In the genomic region with DNA sequence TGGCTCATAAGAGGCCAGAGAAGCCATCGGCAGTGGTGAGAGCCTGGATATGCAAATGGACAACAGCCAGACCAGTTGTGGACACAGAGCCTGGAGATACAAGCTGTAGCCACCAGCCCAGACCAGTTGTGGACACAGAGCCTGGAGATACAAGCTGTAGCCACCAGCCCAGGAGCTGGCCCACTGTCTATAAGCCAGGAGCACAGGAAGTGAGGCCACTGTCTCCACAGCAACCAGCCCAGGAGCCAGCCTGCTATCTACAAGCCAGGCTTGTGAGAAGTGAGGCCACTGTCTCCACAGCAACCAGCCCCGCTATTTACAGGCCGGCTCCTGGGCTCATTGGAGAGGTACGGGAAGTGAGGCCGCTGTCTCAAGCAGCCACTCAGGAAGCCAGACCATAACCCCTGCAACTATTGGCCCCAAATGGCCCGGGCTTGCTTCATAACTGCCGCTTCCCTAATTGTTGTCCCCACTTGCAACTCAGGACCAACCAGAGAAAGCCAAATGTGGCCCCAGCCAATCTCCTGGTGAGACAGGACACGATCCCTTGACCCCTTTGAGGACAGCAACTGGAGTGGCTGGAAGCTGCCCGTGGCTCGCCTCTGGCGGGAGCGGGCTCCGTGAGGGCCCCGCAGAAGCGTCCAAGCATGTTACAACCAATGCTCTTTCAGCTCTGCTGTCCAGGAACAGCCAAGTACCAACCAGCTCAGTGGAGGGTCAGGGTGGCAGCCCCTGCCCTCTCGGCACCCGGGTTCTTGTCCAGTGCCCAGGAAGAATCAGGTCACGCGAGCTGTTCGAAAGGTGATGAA, we compare ENCODE assay signal across 9 cellular contexts. TPM values are rescaled to one million over a fixed set of nuclear protein-coding genes. Genes with fewer than 3 reads are reported as not detected.
DNase-seq lines count a peak whose midpoint lies in the region; ATAC-seq and TF ChIP-seq lines count a peak whose summit lies in the region.
"Had no signal": no experiment of that assay in that cellular context is flagged by ENCODE, and none has a peak within 500 bp of the region (broad histone marks: within the 10 kb centered on the region; RNA-seq: fewer than 3 reads in every experiment).

No MANE protein-coding gene starts in this region.

- no peaks in the 10 kb centered on the region for H3K27me3 ChIP-seq in lower lobe of right lung (ENCODE audit: low read depth)

- H3K36me3 Mint-ChIP-seq in activated naive CD8-positive, alpha-beta T cell treated with anti-CD3 and anti-CD28 coated beads for 36 hours: no peaks in the 10 kb centered on the region
- H3K36me3 Mint-ChIP-seq: activated naive CD4-positive, alpha-beta T cell treated with anti-CD3 and anti-CD28 coated beads, Interleukin-2, amount 50 U/mL, for 72 hours had no signal

- H3K4me1 ChIP-seq in lower lobe of right lung: peaks cover 15% of the 10 kb centered on the region

- intact Hi-C loops in lower lobe of right lung (cut with DNase I): no loop called here

- H3K36me3 ChIP-seq in lower lobe of right lung: no peaks in the 10 kb centered on the region

- no peak overlapping the region for H3K4me3 ChIP-seq in lower lobe of right lung

- no peak for TF ChIP-seq CTCF in lower lobe of right lung (IDR thresholded peaks at IDR 0.05)

- no peaks in the 10 kb centered on the region for H3K9me3 ChIP-seq in lower lobe of right lung

- DNase-seq in NCI-H1092 (lab: John Stamatoyannopoulos, UW) (peak; percentile 95), lower lobe of right lung (peak; percentile 93), activated gamma-delta T cell treated with Interleukin-2 at 50 U/mL for 16 hours (no peak)
- DNase-seq in activated naive CD8-positive, alpha-beta T cell treated with anti-CD3 and anti-CD28 coated beads for 36 hours: peak; percentile 11
- no peak for DNase-seq in stimulated activated CD4-positive, alpha-beta T cell treated with anti-CD3 and anti-CD28 coated beads, Interleukin-2, amount 100 ng/mL, for 48 hours

- H3K27ac ChIP-seq in lower lobe of right lung: peak overlapping the region; percentile 72

- peaks cover 26% of the 10 kb centered on the region for H3K27me3 Mint-ChIP-seq in activated naive CD8-positive, alpha-beta T cell treated with anti-CD3 and anti-CD28 coated beads for 36 hours

- H3K27ac Mint-ChIP-seq in activated naive CD8-positive, alpha-beta T cell treated with anti-CD3 and anti-CD28 coated beads for 36 hours: no peak overlapping the region
- H3K27ac Mint-ChIP-seq: activated naive CD4-positive, alpha-beta T cell treated with anti-CD3 and anti-CD28 coated beads, Interleukin-2, amount 50 U/mL, for 72 hours had no signal

- no peaks in the 10 kb centered on the region for H3K4me1 Mint-ChIP-seq in activated naive CD8-positive, alpha-beta T cell treated with anti-CD3 and anti-CD28 coated beads for 36 hours

- H3K9me3 Mint-ChIP-seq in activated naive CD8-positive, alpha-beta T cell treated with anti-CD3 and anti-CD28 coated beads for 36 hours: no peaks in the 10 kb centered on the region
- H3K9me3 Mint-ChIP-seq: activated naive CD4-positive, alpha-beta T cell treated with anti-CD3 and anti-CD28 coated beads, Interleukin-2, amount 50 U/mL, for 72 hours had no signal

- no peak overlapping the region for H3K4me3 Mint-ChIP-seq in activated naive CD8-positive, alpha-beta T cell treated with anti-CD3 and anti-CD28 coated beads for 36 hours

- ATAC-seq in GM19043 (IDR thresholded peaks at IDR 0.05; ENCODE audit: low read depth, unreplicated experiment) (peak; percentile 75), lower lobe of right lung (peak; percentile 91 to 92), GM18861 (IDR thresholded peaks at IDR 0.05; ENCODE audit: unreplicated experiment) (no peak), HG03457 (IDR thresholded peaks at IDR 0.05; ENCODE audit: unreplicated experiment) (no peak)

RNA-seq across cellular contexts. Expression of a gene that starts 44.1 kb away (rescaled TPM):
- not detected for total RNA-seq in activated naive CD8-positive, alpha-beta T cell treated with anti-CD3 and anti-CD28 coated beads for 36 hours
- not detected for total RNA-seq in lower lobe of right lung
- total RNA-seq: activated naive CD4-positive, alpha-beta T cell treated with anti-CD3 and anti-CD28 coated beads, Interleukin-2, amount 50 U/mL, for 72 hours had no signal

RNA-seq across cellular contexts. Expression of a gene that starts 54.0 kb away (rescaled TPM):
- 10 to 100 TPM; 69.8 to 74.6 TPM for total RNA-seq in activated naive CD8-positive, alpha-beta T cell treated with anti-CD3 and anti-CD28 coated beads for 36 hours
- 67.2 TPM for total RNA-seq in lower lobe of right lung

Comparison
In these comparisons a context has a peak if more than half of its experiments do, and no peak if none do; other contexts are left out.
1. ATAC-seq: peak in GM19043 (single experiment) and lower lobe of right lung (2 of 2); none in GM18861 (single experiment) and HG03457 (single experiment).
2. DNase-seq: peak in NCI-H1092 (single experiment), activated naive CD8-positive, alpha-beta T cell treated with anti-CD3 and anti-CD28 coated beads for 36 hours (single experiment) and lower lobe of right lung (single experiment); none in activated gamma-delta T cell treated with Interleukin-2 at 50 U/mL for 16 hours (single experiment) and stimulated activated CD4-positive, alpha-beta T cell treated with anti-CD3 and anti-CD28 coated beads, Interleukin-2, amount 100 ng/mL, for 48 hours (0 of 2).